Comparison of ENCODE assay signal across 13 cellular contexts in genomic region chr1:31669433-31669785, GRCh38. TPM values are rescaled to one million over a fixed set of nuclear protein-coding genes. Genes with fewer than 3 reads are reported as not detected.
DNase-seq lines count a peak whose midpoint lies in the region; ATAC-seq, FAIRE-seq and TF ChIP-seq lines count a peak whose summit lies in the region.
"Had no signal": no experiment of that assay in that cellular context is flagged by ENCODE, and none has a peak within 500 bp of the region (broad histone marks: within the 10 kb centered on the region; RNA-seq: fewer than 3 reads in every experiment).

No MANE protein-coding gene starts in this region.

- no peak overlapping the region for H3K4me3 Mint-ChIP-seq in activated CD4-positive, alpha-beta T cell treated with anti-CD3 and anti-CD28 coated beads for 36 hours
- peak overlapping the region in 1 of 3 donors; percentile 79 for H3K4me3 Mint-ChIP-seq in T-cell
- H3K4me3 Mint-ChIP-seq: activated CD4-positive, alpha-beta memory T cell treated with anti-CD3 and anti-CD28 coated beads for 36 hours had no signal

- H3K79me1 ChIP-seq in H1 (ENCODE audit: low read depth, low read length): no peaks in the 10 kb centered on the region

- BruUV-seq in PC-9 (replicated peaks; lab: Mats Ljungman, UMichigan): no TSS peak

- no peak overlapping the region for H3K4ac ChIP-seq in H1 (replicated peaks; ENCODE audit: insufficient read length, low read depth, low read length)

- no peak overlapping the region for H2BK20ac ChIP-seq in H1 (ENCODE audit: low read length)

- H2BK12ac ChIP-seq in H1 (ENCODE audit: low read depth, low read length): peak overlapping the region; percentile 46; the same call in 1 of the 2 replicates

- FAIRE-seq in A549 (lab: Jason Lieb, UNC) (no peak), H1 (lab: Jason Lieb, UNC) (no peak)

- H3K9me3 Mint-ChIP-seq in activated CD4-positive, alpha-beta T cell treated with anti-CD3 and anti-CD28 coated beads for 36 hours (ENCODE audit: low read depth): no peaks in the 10 kb centered on the region
- H3K9me3 Mint-ChIP-seq in T-cell: no peaks in the 10 kb centered on the region
- H3K9me3 Mint-ChIP-seq: activated CD4-positive, alpha-beta memory T cell treated with anti-CD3 and anti-CD28 coated beads for 36 hours had no signal

- peak overlapping the region; percentile 28 to 91; a peak in 5 of 6 replicates for H3K27ac ChIP-seq in A549
- H3K27ac ChIP-seq in PC-9: peak overlapping the region; percentile 46
- H3K27ac ChIP-seq in H1 (ENCODE audit: low read depth, low read length): no peak overlapping the region
- no peak overlapping the region for H3K27ac ChIP-seq in osteoblast (ENCODE audit: low read depth, low read length)

- H3K4me1 Mint-ChIP-seq in activated CD4-positive, alpha-beta T cell treated with anti-CD3 and anti-CD28 coated beads for 36 hours: peaks cover 8% of the 10 kb centered on the region
- H3K4me1 Mint-ChIP-seq in T-cell: peaks cover 12 to 13% (median 13%) of the 10 kb centered on the region in 3 donors

- CTCF ChIA-PET in A549 (lab: Yijun Ruan, JAX): interaction anchor here (1.1 to 2.8 kb wide), 7 partner anchors 9 to 48 kb away, joined by 3 to 17 read pairs (median 4); no protein-coding TSS in a partner anchor
- CTCF ChIA-PET in PC-9 (lab: Charles Lee): interaction anchor here (0.7 to 1.2 kb wide), 3 partner anchors 36 to 48 kb away, joined by 3 to 7 read pairs (median 3); no protein-coding TSS in a partner anchor
- CTCF ChIA-PET in H1 (lab: Charles Lee; ENCODE audit: partially characterized antibody): interaction anchor here (1.1 to 19.3 kb wide), 9 partner anchors 13 to 120 kb away, joined by 3 to 370 read pairs (median 5); partner anchors contain the start of genes COL16A1 and PEF1
- CTCF ChIA-PET in activated CD4-positive, alpha-beta T cell treated with anti-CD3 and anti-CD28 coated beads for 36 hours (lab: Charles Lee): interaction anchor here (0.8 to 1.2 kb wide), 4 partner anchors 25 to 119 kb away, joined by 3 to 5 read pairs (median 3); no protein-coding TSS in a partner anchor
- CTCF ChIA-PET in T-cell (lab: Charles Lee): interaction anchor here in 1 of 2 donors (0.6 to 1.1 kb wide), 2 partner anchors 56 to 119 kb away, joined by 3 read pairs; no protein-coding TSS in a partner anchor

- H3K9ac ChIP-seq in H1 (replicated peaks in 1 of 4; ENCODE audit: extremely low read depth in 1 of 4, low read depth in 3 of 4, low read length in 3 of 4): no peak overlapping the region

- H3F3A ChIP-seq in PC-9 (ENCODE audit: insufficient read depth, low read depth): peaks cover 20% of the 10 kb centered on the region

- H3K9me3 ChIP-seq in A549: no peaks in the 10 kb centered on the region
- no peaks in the 10 kb centered on the region for H3K9me3 ChIP-seq in PC-9 (ENCODE audit: insufficient read depth, low read depth)
- no peaks in the 10 kb centered on the region for H3K9me3 ChIP-seq in H1 (ENCODE audit: insufficient read depth in 2 of 2, low read depth in 1 of 2, low read length in 1 of 2)
- no peaks in the 10 kb centered on the region for H3K9me3 ChIP-seq in osteoblast (ENCODE audit: low read depth, low read length)

- H3K36me3 ChIP-seq in PC-9 (ENCODE audit: low read depth) (no peaks in the 10 kb centered on the region), H1 (ENCODE audit: control insufficient read depth in 2 of 4, insufficient read depth in 4 of 4, low read length in 3 of 4) (no peaks in the 10 kb centered on the region), osteoblast (ENCODE audit: insufficient read depth, low read length) (peaks cover 86% of the 10 kb centered on the region)

- H4K5ac ChIP-seq in H1 (ENCODE audit: insufficient read length, low read depth, low read length): no peak overlapping the region

- no peaks in the 10 kb centered on the region for H3K23me2 ChIP-seq in H1 (ENCODE audit: low read depth, low read length)

- DNase-seq in A549 (ENCODE audit: low read depth in 1 of 2, low spot score in 1 of 2) (no peak), PC-9 (no peak), H1 (ENCODE audit: low read depth in 1 of 2, low spot score in 2 of 2) (no peak), osteoblast (ENCODE audit: insufficient read length, low spot score, missing footprints) (peak; percentile 50), nucleus accumbens (lab: John Stamatoyannopoulos, UW) (no peak), T-cell (no peak)
- DNase-seq in activated CD4-positive, alpha-beta T cell treated with anti-CD3 and anti-CD28 coated beads for 36 hours: no peak
- DNase-seq: foreskin melanocyte had no signal

- H4K8ac ChIP-seq in H1 (ENCODE audit: extremely low read depth, insufficient read depth, low read length): peak overlapping the region; percentile 91

- H2BK120ac ChIP-seq in H1 (replicated peaks; ENCODE audit: low read depth, low read length): no peak overlapping the region

- H2AFZ ChIP-seq in PC-9 (peak overlapping the region; percentile 50; the same call in 1 of the 2 replicates), H1 (ENCODE audit: low read length) (no peak overlapping the region), osteoblast (ENCODE audit: low read length) (no peak overlapping the region)

- no peaks in the 10 kb centered on the region for H3K9me2 ChIP-seq in PC-9 (ENCODE audit: insufficient read depth)

- TF ChIP-seq CTCF in A549 (IDR thresholded peaks at IDR 0.05) (no peak), PC-9 (conservative IDR thresholded peaks at IDR 0.05) (no peak), H1 (IDR thresholded peaks at IDR 0.05; ENCODE audit: control extremely low read depth in 1 of 3, insufficient read depth in 1 of 3, low read depth in 1 of 3, low read length in 3 of 3) (no peak), osteoblast (IDR thresholded peaks at IDR 0.05; ENCODE audit: extremely low read depth, low read depth, low read length) (no peak)

- H3K4me2 ChIP-seq in A549: peak overlapping the region; percentile 53
- peak overlapping the region; percentile 73 for H3K4me2 ChIP-seq in PC-9
- 0 out of 4 replicates have a peak overlapping the region, but pooled peaks of 1 of the 2 experiments have one; percentile 14 for H3K4me2 ChIP-seq in H1 (ENCODE audit: insufficient read depth in 1 of 2, low read depth in 2 of 2, low read length in 2 of 2)
- H3K4me2 ChIP-seq in osteoblast (ENCODE audit: insufficient read depth, low read length): no peak overlapping the region

- peaks cover 11% of the 10 kb centered on the region for H3K27me3 Mint-ChIP-seq in activated CD4-positive, alpha-beta T cell treated with anti-CD3 and anti-CD28 coated beads for 36 hours
- peaks cover 9 to 30% of the 10 kb centered on the region in 2 donors for H3K27me3 Mint-ChIP-seq in T-cell

- no peak for TF ChIP-seq RAD21 in A549 (conservative IDR thresholded peaks at IDR 0.05 in 1 of 2, IDR thresholded peaks at IDR 0.05 in 1 of 2)
- no peak for TF ChIP-seq RAD21 in H1 (IDR thresholded peaks at IDR 0.05 in 1 of 2, conservative IDR thresholded peaks at IDR 0.05 in 1 of 2; ENCODE audit: low read depth in 2 of 2, low read length in 2 of 2)

- no peak for TF ChIP-seq POLR2A in A549 (IDR thresholded peaks at IDR 0.05; ENCODE audit: low read length)
- TF ChIP-seq POLR2A in H1 (IDR thresholded peaks at IDR 0.05; ENCODE audit: control extremely low read depth in 1 of 2, low read depth in 2 of 2, low read length in 2 of 2): no peak

- no peak overlapping the region for H3K4me3 ChIP-seq in A549
- H3K4me3 ChIP-seq in PC-9: peak overlapping the region; percentile 40; the same call in 1 of the 2 replicates
- H3K4me3 ChIP-seq in H1 (ENCODE audit: extremely low read depth in 1 of 4, insufficient read depth in 2 of 4, low read depth in 3 of 4, low read length in 4 of 4): no peak overlapping the region
- H3K4me3 ChIP-seq in osteoblast (ENCODE audit: insufficient read depth, low read length): no peak overlapping the region

- H3K36me3 Mint-ChIP-seq in activated CD4-positive, alpha-beta T cell treated with anti-CD3 and anti-CD28 coated beads for 36 hours (ENCODE audit: low read depth): no peaks in the 10 kb centered on the region
- H3K36me3 Mint-ChIP-seq in T-cell: no peaks in the 10 kb centered on the region
- H3K36me3 Mint-ChIP-seq: activated CD4-positive, alpha-beta memory T cell treated with anti-CD3 and anti-CD28 coated beads for 36 hours had no signal

- ATAC-seq in A549: no peak
- ATAC-seq in HG02642 (IDR thresholded peaks at IDR 0.05; ENCODE audit: poor library complexity, unreplicated experiment): no peak
- no peak for ATAC-seq in activated CD4-positive, alpha-beta T cell treated with anti-CD3 and anti-CD28 coated beads for 36 hours
- ATAC-seq in T-cell (replicated peaks in 1 of 4): no peak

- intact Hi-C loops in PC-9 (cut with micrococcal nuclease; ENCODE audit: unreplicated experiment): loop anchor here (5.0 to 10.0 kb wide), 3 partner anchors 33 to 745 kb away; partner anchors contain the start of gene COL16A1
- intact Hi-C loops in activated CD4-positive, alpha-beta T cell treated with anti-CD3 and anti-CD28 coated beads for 36 hours (cut with DNase I, micrococcal nuclease): loop anchor here in 1 of 2 experiments (10.0 kb wide), 1 partner anchor 295 kb away; no protein-coding TSS in a partner anchor

- H3K18ac ChIP-seq in H1 (ENCODE audit: extremely low read depth, low read length): no peak overlapping the region

- H4K91ac ChIP-seq in H1 (replicated peaks; ENCODE audit: insufficient read length, low read length): peak overlapping the region; percentile 70

- H2BK5ac ChIP-seq in H1 (ENCODE audit: low read depth, low read length): peak overlapping the region; percentile 37; the same call in 1 of the 2 replicates

- 81% methylated on average over 7 of the region's 7 CpGs for whole genome bisulfite sequencing in A549 (ENCODE audit: missing lambda C conversion rate)
- WGBS in H1 (ENCODE audit: extremely low coverage in 1 of 2, insufficient coverage in 1 of 2, insufficient read length in 1 of 2, insufficient replicate concordance in 2 of 2, low coverage in 1 of 2, low lambda C conversion rate in 2 of 2, missing lambda C conversion rate in 1 of 2), 2 experiments: 79% methylated on average over 6 of the region's 7 CpGs; no CpG with 5 or more reads in 1 of the 2 experiments

- H3K56ac ChIP-seq in H1 (replicated peaks; ENCODE audit: insufficient read length, low read depth, low read length): no peak overlapping the region

- POLR2A ChIA-PET in A549 (lab: Yijun Ruan, JAX) (interaction anchor here (1.2 kb wide), 3 partner anchors 45 to 119 kb away, joined by 5 to 8 read pairs (median 6); no protein-coding TSS in a partner anchor), PC-9 (lab: Charles Lee; ENCODE audit: unreplicated experiment) (interaction anchor here (0.5 to 1.1 kb wide), 6 partner anchors 44 to 96 kb away, joined by 3 to 10 read pairs (median 4); no protein-coding TSS in a partner anchor), H1 (lab: Charles Lee; ENCODE audit: partially characterized antibody) (interaction anchor here (1.2 to 1.8 kb wide), 2 partner anchors 24 to 36 kb away, joined by 3 to 6 read pairs; partner anchors contain the start of gene PEF1), T-cell (lab: Charles Lee) (no interaction called here)
- POLR2A ChIA-PET in activated CD4-positive, alpha-beta T cell treated with anti-CD3 and anti-CD28 coated beads for 36 hours (lab: Charles Lee): no interaction called here

- H3K79me2 ChIP-seq in PC-9 (ENCODE audit: low read depth) (no peaks in the 10 kb centered on the region), H1 (ENCODE audit: control insufficient read depth in 1 of 2, insufficient read depth in 2 of 2, low read length in 2 of 2) (no peaks in the 10 kb centered on the region), osteoblast (ENCODE audit: insufficient read depth, low read length) (no peaks in the 10 kb centered on the region)

- no peak overlapping the region for H3K27ac Mint-ChIP-seq in activated CD4-positive, alpha-beta T cell treated with anti-CD3 and anti-CD28 coated beads for 36 hours
- peak overlapping the region in 1 of 2 donors; percentile 8 for H3K27ac Mint-ChIP-seq in T-cell
- H3K27ac Mint-ChIP-seq: activated CD4-positive, alpha-beta memory T cell treated with anti-CD3 and anti-CD28 coated beads for 36 hours had no signal

- no peak for TF ChIP-seq EP300 in A549 (IDR thresholded peaks at IDR 0.05)
- TF ChIP-seq EP300 in H1 (IDR thresholded peaks at IDR 0.05; ENCODE audit: borderline replicate concordance in 1 of 2, low read depth in 2 of 2, low read length in 2 of 2): no peak

- no peak overlapping the region for H3K14ac ChIP-seq in H1 (ENCODE audit: insufficient read length)

- H3K23ac ChIP-seq in H1 (ENCODE audit: insufficient read length): no peak overlapping the region

- H3K4me1 ChIP-seq in A549: peaks cover 43% of the 10 kb centered on the region
- H3K4me1 ChIP-seq in PC-9 (replicated peaks; ENCODE audit: insufficient read depth): peaks cover 45% of the 10 kb centered on the region
- H3K4me1 ChIP-seq in H1 (replicated peaks in 1 of 4; ENCODE audit: control insufficient read depth in 3 of 4, insufficient read depth in 4 of 4, low read length in 3 of 4): peaks cover 0 to 13% (median 8%) of the 10 kb centered on the region in 4 experiments; a peak in 5 of 7 replicates
- peaks cover 7% of the 10 kb centered on the region for H3K4me1 ChIP-seq in osteoblast (ENCODE audit: insufficient read depth, low read length)

- H2AK5ac ChIP-seq in H1 (ENCODE audit: low read depth, low read length): 0 out of 2 replicates have a peak overlapping the region, but pooled peaks have one; percentile 5

- H2BK15ac ChIP-seq in H1 (ENCODE audit: low read length): no peak overlapping the region

- no peaks in the 10 kb centered on the region for H3K27me3 ChIP-seq in PC-9 (ENCODE audit: insufficient read depth, low read depth)
- no peaks in the 10 kb centered on the region for H3K27me3 ChIP-seq in H1 (replicated peaks in 1 of 4; ENCODE audit: control insufficient read depth in 3 of 4, extremely low read depth in 1 of 4, insufficient read depth in 3 of 4, low read length in 3 of 4)
- H3K27me3 ChIP-seq in osteoblast (ENCODE audit: insufficient read depth, low read length): no peaks in the 10 kb centered on the region

- H4K20me1 ChIP-seq in PC-9 (ENCODE audit: insufficient read depth) (no peaks in the 10 kb centered on the region), H1 (replicated peaks in 1 of 2; ENCODE audit: control insufficient read depth in 1 of 2, insufficient read depth in 2 of 2, low read length in 2 of 2) (no peaks in the 10 kb centered on the region), osteoblast (ENCODE audit: insufficient read depth, low read length) (peaks cover 4% of the 10 kb centered on the region)

RNA-seq across cellular contexts. Expression of gene PEF1, which starts 24.7 kb away (rescaled TPM):
- polyA plus RNA-seq in A549 (2011; rRNA removed): 47.6 and 62.9 TPM in 2 replicates
- 50.9 and 68.0 TPM in 2 replicates for polyA plus RNA-seq in A549 (2012; cell fraction: cytosol; rRNA removed)
- 62.3 and 63.1 TPM in 2 replicates for polyA plus RNA-seq in A549 (2012; cell fraction: nucleus; rRNA removed)
- 37.3 to 38.5 TPM (median 38.3 TPM) in 3 replicates for polyA plus RNA-seq in A549 (2017; fragmentation: RNase III; extraction: RNeasy Plus Mini Kit Qiagen cat#74134 plus additional on column Dnase treatment)
- polyA minus RNA-seq in A549 (2011; rRNA and poly(A)+ RNA removed): 78.5 and 82.1 TPM in 2 replicates
- 40.3 and 44.5 TPM in 2 replicates for total RNA-seq in PC-9 (2021)
- 35.2 and 38.8 TPM in 2 replicates for total RNA-seq in H1 (2021; fragmentation: NEBNext Ultra II Directional; extraction: Animal tissue kit (Norgen Biotek cat#: 25700))
- polyA plus RNA-seq in H1 (2011; rRNA removed): 61.2 and 69.2 TPM in 2 replicates
- 51.1 TPM for polyA plus RNA-seq in H1 (2011; cell fraction: cytosol; rRNA removed)
- 50.9 TPM for polyA plus RNA-seq in H1 (2011; cell fraction: nucleus; rRNA removed)
- polyA plus RNA-seq in H1 (2012, experiment 1 of 2): 32.7 to 43.6 TPM (median 41.6 TPM) in 4 replicates
- polyA plus RNA-seq in H1 (2012, experiment 2 of 2): 65.6 TPM
- 30.8 TPM for polyA plus RNA-seq in H1 (2013, experiment 1 of 2)
- polyA plus RNA-seq in H1 (2013, experiment 2 of 2): 31.1 TPM
- 63.3 and 65.6 TPM in 2 replicates for polyA minus RNA-seq in H1 (2011; rRNA and poly(A)+ RNA removed)
- polyA minus RNA-seq in H1 (2011; cell fraction: cytosol; rRNA and poly(A)+ RNA removed): 23.8 TPM
- polyA minus RNA-seq in H1 (2011; cell fraction: nucleus; rRNA and poly(A)+ RNA removed): 28.8 TPM
- total RNA-seq in osteoblast: 75.7 and 86.5 TPM in 2 replicates
- total RNA-seq in activated CD4-positive, alpha-beta T cell treated with anti-CD3 and anti-CD28 coated beads for 36 hours: 10 to 100 TPM; 48.8 to 59.3 TPM
- 10 to 100 TPM; 38.7 to 49.8 (median 42.4) TPM for total RNA-seq in T-cell

RNA-seq across cellular contexts. Expression of gene COL16A1, which starts 34.4 kb away (rescaled TPM):
- polyA plus RNA-seq in A549 (2011; rRNA removed) (1.4 and 1.5 TPM in 2 replicates), A549 (2017; fragmentation: RNase III; extraction: RNeasy Plus Mini Kit Qiagen cat#74134 plus additional on column Dnase treatment) (8.1 to 11.1 TPM (median 10.4 TPM) in 3 replicates), H1 (2011; rRNA removed) (2.0 and 3.4 TPM in 2 replicates)
- polyA plus RNA-seq in A549 (2012; cell fraction: cytosol; rRNA removed): 2.4 and 3.5 TPM in 2 replicates
- polyA plus RNA-seq in A549 (2012; cell fraction: nucleus; rRNA removed): 15.3 and 19.1 TPM in 2 replicates
- 0.95 and 1.4 TPM in 2 replicates for polyA minus RNA-seq in A549 (2011; rRNA and poly(A)+ RNA removed)
- total RNA-seq in PC-9 (2021) (3.6 and 4.8 TPM in 2 replicates), osteoblast (158 and 197 TPM in 2 replicates), T-cell (under 1 TPM in 3 of 5 donors, not detected in 2; 0.41 to 0.67 (median 0.59) TPM)
- 7.9 and 10.5 TPM in 2 replicates for total RNA-seq in H1 (2021; fragmentation: NEBNext Ultra II Directional; extraction: Animal tissue kit (Norgen Biotek cat#: 25700))
- polyA plus RNA-seq in H1 (2011; cell fraction: cytosol; rRNA removed): 4.3 TPM
- 31.3 TPM for polyA plus RNA-seq in H1 (2011; cell fraction: nucleus; rRNA removed)
- 6.8 to 10.8 TPM (median 7.9 TPM) in 4 replicates for polyA plus RNA-seq in H1 (2012, experiment 1 of 2)
- 2.9 TPM for polyA plus RNA-seq in H1 (2012, experiment 2 of 2)
- polyA plus RNA-seq in H1 (2013, experiment 1 of 2): 4.2 TPM
- 3.6 TPM for polyA plus RNA-seq in H1 (2013, experiment 2 of 2)
- polyA minus RNA-seq in H1 (2011; rRNA and poly(A)+ RNA removed): 3.3 and 4.2 TPM in 2 replicates
- polyA minus RNA-seq in H1 (2011; cell fraction: cytosol; rRNA and poly(A)+ RNA removed): 6.8 TPM
- 8.7 TPM for polyA minus RNA-seq in H1 (2011; cell fraction: nucleus; rRNA and poly(A)+ RNA removed)
- total RNA-seq in activated CD4-positive, alpha-beta T cell treated with anti-CD3 and anti-CD28 coated beads for 36 hours: under 1 TPM in 1 of 2 experiments, not detected in 1; 0.09 TPM

RNA-seq across cellular contexts. Expression of gene HCRTR1, which starts 51.9 kb away (rescaled TPM):
- not detected in 2 replicates for polyA plus RNA-seq in A549 (2011; rRNA removed)
- polyA plus RNA-seq in A549 (2012; cell fraction: cytosol; rRNA removed): not detected in 2 replicates
- polyA plus RNA-seq in A549 (2012; cell fraction: nucleus; rRNA removed): 0.04 and 0.07 TPM in 2 replicates
- polyA plus RNA-seq in A549 (2017; fragmentation: RNase III; extraction: RNeasy Plus Mini Kit Qiagen cat#74134 plus additional on column Dnase treatment): not detected in 3 replicates
- not detected in 2 replicates for polyA minus RNA-seq in A549 (2011; rRNA and poly(A)+ RNA removed)
- not detected in 2 replicates for total RNA-seq in PC-9 (2021)
- total RNA-seq in H1 (2021; fragmentation: NEBNext Ultra II Directional; extraction: Animal tissue kit (Norgen Biotek cat#: 25700)): 0.35 and 0.44 TPM in 2 replicates
- polyA plus RNA-seq in H1 (2011; rRNA removed): 0.39 and 0.61 TPM in 2 replicates
- polyA plus RNA-seq in H1 (2011; cell fraction: cytosol; rRNA removed): 0.65 TPM
- 1.2 TPM for polyA plus RNA-seq in H1 (2011; cell fraction: nucleus; rRNA removed)
- polyA plus RNA-seq in H1 (2012, experiment 1 of 2): 0.29 to 0.44 TPM (median 0.36 TPM) in 3 of 4 replicates, not detected in the other
- 0.21 TPM for polyA plus RNA-seq in H1 (2012, experiment 2 of 2)
- polyA plus RNA-seq in H1 (2013, experiment 1 of 2): 0.22 TPM
- 0.33 TPM for polyA plus RNA-seq in H1 (2013, experiment 2 of 2)
- 0.32 and 0.35 TPM in 2 replicates for polyA minus RNA-seq in H1 (2011; rRNA and poly(A)+ RNA removed)
- polyA minus RNA-seq in H1 (2011; cell fraction: cytosol; rRNA and poly(A)+ RNA removed): not detected
- polyA minus RNA-seq in H1 (2011; cell fraction: nucleus; rRNA and poly(A)+ RNA removed): not detected
- not detected in 2 replicates for total RNA-seq in osteoblast
- not detected for total RNA-seq in activated CD4-positive, alpha-beta T cell treated with anti-CD3 and anti-CD28 coated beads for 36 hours
- not detected for total RNA-seq in T-cell
- total RNA-seq: activated CD4-positive, alpha-beta memory T cell treated with anti-CD3 and anti-CD28 coated beads for 36 hours; mononuclear cell; ureter had no signal
- polyA plus RNA-seq: AG04450 had no signal

Comparison
In these comparisons a context has a peak if more than half of its experiments do, and no peak if none do; other contexts are left out.
1. H3K27ac ChIP-seq: peak in A549 (2 of 2) and PC-9 (single experiment); none in H1 (single experiment) and osteoblast (single experiment).
2. RNA of gene COL16A1, which starts 34.4 kb away (total RNA-seq): 158 to 197 TPM in osteoblast; 7.9 to 10.5 TPM in H1, 3.6 to 4.8 TPM in PC-9, 0.41 to 0.67 TPM in T-cell and 0.09 TPM in activated CD4-positive, alpha-beta T cell treated with anti-CD3 and anti-CD28 coated beads for 36 hours; every median in the first group is over 10 times any median in the second.
3. POLR2A ChIA-PET loops: an anchor here in A549 (1.2 kb wide), PC-9 (0.5 to 1.1 kb wide) and H1 (1.2 to 1.8 kb wide); none called in activated CD4-positive, alpha-beta T cell treated with anti-CD3 and anti-CD28 coated beads for 36 hours and T-cell.